In the genomic region with DNA sequence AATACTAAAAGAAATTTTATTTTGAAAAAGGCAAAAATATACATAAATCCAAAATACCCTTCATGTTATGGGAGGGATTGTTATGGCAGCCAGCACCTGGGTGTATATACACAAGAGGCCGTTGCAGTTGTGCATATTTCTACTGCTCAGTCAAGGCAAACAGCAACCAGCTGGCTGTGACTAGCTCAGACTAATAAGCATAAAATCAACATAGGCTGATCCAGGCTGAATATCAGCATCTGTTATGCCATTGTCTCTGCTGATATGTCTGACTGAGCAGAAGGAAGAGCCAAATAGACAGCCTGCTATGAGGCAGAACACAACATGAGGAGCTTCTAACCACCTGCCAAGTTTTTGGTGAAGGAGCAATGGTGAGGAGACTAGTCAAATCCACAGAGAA, we compare ENCODE assay signal across 9 cellular contexts.
A peak's percentile ranks its signal among the peaks of the same experiment; 100 is the strongest.
DNase-seq lines count a peak whose midpoint lies in the region; ATAC-seq and TF ChIP-seq lines count a peak whose summit lies in the region.
"Had no signal": no experiment of that assay in that cellular context is flagged by ENCODE, and none has a peak within 500 bp of the region (broad histone marks: within the 10 kb centered on the region; RNA-seq: fewer than 3 reads in every experiment).

No MANE protein-coding gene starts in this region.

- H3K36me3 ChIP-seq in SJCRH30, result no peaks in the 10 kb centered on the region
- no peaks in the 10 kb centered on the region for H3K36me3 ChIP-seq in psoas muscle (ENCODE audit: insufficient read depth in 1 of 2, low read depth in 1 of 2)
- no peaks in the 10 kb centered on the region for H3K36me3 ChIP-seq in right lobe of liver

- intact Hi-C loops in psoas muscle (cut with DNase I), result no loop called here
- intact Hi-C loops in right lobe of liver (cut with DNase I), result no loop called here

- ATAC-seq in psoas muscle (no peak), right lobe of liver (no peak)

- H3K9me3 ChIP-seq in SJCRH30 (replicated peaks), result no peaks in the 10 kb centered on the region
- H3K9me3 ChIP-seq in psoas muscle, result no peaks in the 10 kb centered on the region
- H3K9me3 ChIP-seq in right lobe of liver, result no peaks in the 10 kb centered on the region

- H3K27me3 ChIP-seq in SJCRH30 (no peaks in the 10 kb centered on the region), psoas muscle (ENCODE audit: insufficient read depth in 3 of 3, low read length in 2 of 3) (no peaks in the 10 kb centered on the region), right lobe of liver (no peaks in the 10 kb centered on the region)

- peak; percentile 20 for DNase-seq in AG09319 (ENCODE audit: extremely low read depth, low read depth)
- DNase-seq in NCI-H1105 treated with DMSO at 0.1 percent for 48 hours (lab: John Stamatoyannopoulos, UW), result peak; percentile 56
- DNase-seq in SJCRH30, result peak; percentile 75 to 85
- DNase-seq in foreskin melanocyte, result peak; percentile 48
- no peak for DNase-seq in psoas muscle
- no peak for DNase-seq in activated CD4-positive, CD25-positive, alpha-beta regulatory T cell (lab: John Stamatoyannopoulos, UW)
- no peak for DNase-seq in germinal center (ENCODE audit: low spot score)
- no peak for DNase-seq in right lobe of liver
- DNase-seq: CD4-positive, CD25-positive, alpha-beta regulatory T cell had no signal

- TF ChIP-seq POLR2A in right lobe of liver (IDR thresholded peaks at IDR 0.05), result no peak

- TF ChIP-seq CTCF in AG09319 (IDR thresholded peaks at IDR 0.05; ENCODE audit: low read depth, low read length), result no peak; the same call in 1 of the 2 replicates
- no peak for TF ChIP-seq CTCF in psoas muscle (IDR thresholded peaks at IDR 0.05)
- no peak for TF ChIP-seq CTCF in right lobe of liver (IDR thresholded peaks at IDR 0.05)

- peak overlapping the region; percentile 91 for H3K27ac ChIP-seq in SJCRH30
- no peak overlapping the region for H3K27ac ChIP-seq in psoas muscle
- no peak overlapping the region for H3K27ac ChIP-seq in right lobe of liver

- 14 to 16% (median 15%) methylated on average over 1 of the region's 1 CpG for WGBS in psoas muscle, 3 donors
- 25% methylated on average over 1 of the region's 1 CpG for WGBS in right lobe of liver (ENCODE audit: insufficient coverage, low coverage, low lambda C conversion rate, missing lambda C conversion rate)

- H3K4me1 ChIP-seq in SJCRH30, result peaks cover 21% of the 10 kb centered on the region
- no peaks in the 10 kb centered on the region for H3K4me1 ChIP-seq in psoas muscle
- no peaks in the 10 kb centered on the region for H3K4me1 ChIP-seq in right lobe of liver

- H3K4me3 ChIP-seq in SJCRH30 (peak overlapping the region; percentile 10; the same call in 1 of the 2 replicates), psoas muscle (no peak overlapping the region), right lobe of liver (no peak overlapping the region)

Comparison
In these comparisons a context has a peak if more than half of its experiments do, and no peak if none do; other contexts are left out.
1. DNase-seq: peak in AG09319 (single experiment), NCI-H1105 treated with DMSO at 0.1 percent for 48 hours (single experiment), SJCRH30 (2 of 2) and foreskin melanocyte (single experiment); none in psoas muscle (0 of 2), activated CD4-positive, CD25-positive, alpha-beta regulatory T cell (0 of 4), germinal center (single experiment) and right lobe of liver (0 of 3).